ENCODE assay signal across 1 cellular context in the genomic region with DNA sequence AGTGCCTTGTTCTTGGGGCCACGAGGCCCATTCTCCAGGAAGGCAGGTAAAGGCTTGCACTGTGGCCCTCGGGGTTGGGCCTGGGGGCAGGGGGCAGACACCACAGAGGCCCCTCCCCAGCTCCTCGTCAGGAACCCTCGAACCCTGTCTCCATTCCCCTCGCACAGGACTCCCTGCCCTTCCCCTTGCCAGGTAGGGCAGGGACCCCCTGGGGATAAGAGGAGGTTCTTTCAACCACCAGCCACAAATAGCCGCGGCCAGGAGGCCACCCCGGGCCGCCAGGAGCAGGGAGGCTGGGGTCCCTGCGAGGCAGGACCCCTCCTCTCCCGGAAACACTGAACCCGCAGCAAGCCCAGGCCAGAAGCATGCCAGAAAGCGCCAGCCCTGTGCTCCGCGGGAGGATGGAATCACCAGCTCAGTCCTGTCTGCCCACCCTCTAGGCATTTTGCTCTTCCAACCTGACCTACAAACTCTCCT.
TF ChIP-seq lines count a peak whose summit lies in the region.

No MANE protein-coding gene starts in this region.

TF ChIP-seq in SK-N-SH, 30 proteins besides CTCF, POLR2A, EP300 and RAD21 (continued from another document):
- TF ChIP-seq, protein P1, sequence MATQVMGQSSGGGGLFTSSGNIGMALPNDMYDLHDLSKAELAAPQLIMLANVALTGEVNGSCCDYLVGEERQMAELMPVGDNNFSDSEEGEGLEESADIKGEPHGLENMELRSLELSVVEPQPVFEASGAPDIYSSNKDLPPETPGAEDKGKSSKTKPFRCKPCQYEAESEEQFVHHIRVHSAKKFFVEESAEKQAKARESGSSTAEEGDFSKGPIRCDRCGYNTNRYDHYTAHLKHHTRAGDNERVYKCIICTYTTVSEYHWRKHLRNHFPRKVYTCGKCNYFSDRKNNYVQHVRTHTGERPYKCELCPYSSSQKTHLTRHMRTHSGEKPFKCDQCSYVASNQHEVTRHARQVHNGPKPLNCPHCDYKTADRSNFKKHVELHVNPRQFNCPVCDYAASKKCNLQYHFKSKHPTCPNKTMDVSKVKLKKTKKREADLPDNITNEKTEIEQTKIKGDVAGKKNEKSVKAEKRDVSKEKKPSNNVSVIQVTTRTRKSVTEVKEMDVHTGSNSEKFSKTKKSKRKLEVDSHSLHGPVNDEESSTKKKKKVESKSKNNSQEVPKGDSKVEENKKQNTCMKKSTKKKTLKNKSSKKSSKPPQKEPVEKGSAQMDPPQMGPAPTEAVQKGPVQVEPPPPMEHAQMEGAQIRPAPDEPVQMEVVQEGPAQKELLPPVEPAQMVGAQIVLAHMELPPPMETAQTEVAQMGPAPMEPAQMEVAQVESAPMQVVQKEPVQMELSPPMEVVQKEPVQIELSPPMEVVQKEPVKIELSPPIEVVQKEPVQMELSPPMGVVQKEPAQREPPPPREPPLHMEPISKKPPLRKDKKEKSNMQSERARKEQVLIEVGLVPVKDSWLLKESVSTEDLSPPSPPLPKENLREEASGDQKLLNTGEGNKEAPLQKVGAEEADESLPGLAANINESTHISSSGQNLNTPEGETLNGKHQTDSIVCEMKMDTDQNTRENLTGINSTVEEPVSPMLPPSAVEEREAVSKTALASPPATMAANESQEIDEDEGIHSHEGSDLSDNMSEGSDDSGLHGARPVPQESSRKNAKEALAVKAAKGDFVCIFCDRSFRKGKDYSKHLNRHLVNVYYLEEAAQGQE (IDR thresholded peaks at IDR 0.05; ENCODE audit: low read depth, low read length), result no peak
- TF ChIP-seq, protein P2, sequence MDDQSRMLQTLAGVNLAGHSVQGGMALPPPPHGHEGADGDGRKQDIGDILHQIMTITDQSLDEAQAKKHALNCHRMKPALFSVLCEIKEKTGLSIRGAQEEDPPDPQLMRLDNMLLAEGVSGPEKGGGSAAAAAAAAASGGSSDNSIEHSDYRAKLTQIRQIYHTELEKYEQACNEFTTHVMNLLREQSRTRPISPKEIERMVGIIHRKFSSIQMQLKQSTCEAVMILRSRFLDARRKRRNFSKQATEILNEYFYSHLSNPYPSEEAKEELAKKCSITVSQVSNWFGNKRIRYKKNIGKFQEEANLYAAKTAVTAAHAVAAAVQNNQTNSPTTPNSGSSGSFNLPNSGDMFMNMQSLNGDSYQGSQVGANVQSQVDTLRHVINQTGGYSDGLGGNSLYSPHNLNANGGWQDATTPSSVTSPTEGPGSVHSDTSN (IDR thresholded peaks at IDR 0.05), result no peak
- TF ChIP-seq MEF2A (IDR thresholded peaks at IDR 0.05; ENCODE audit: borderline replicate concordance, low read depth), result no peak
- no peak for TF ChIP-seq FOSL2 (IDR thresholded peaks at IDR 0.05; ENCODE audit: borderline replicate concordance, low read depth)
- TF ChIP-seq SIN3A (IDR thresholded peaks at IDR 0.05; ENCODE audit: borderline replicate concordance, low read depth, low read length), result no peak
- TF ChIP-seq, protein P3, sequence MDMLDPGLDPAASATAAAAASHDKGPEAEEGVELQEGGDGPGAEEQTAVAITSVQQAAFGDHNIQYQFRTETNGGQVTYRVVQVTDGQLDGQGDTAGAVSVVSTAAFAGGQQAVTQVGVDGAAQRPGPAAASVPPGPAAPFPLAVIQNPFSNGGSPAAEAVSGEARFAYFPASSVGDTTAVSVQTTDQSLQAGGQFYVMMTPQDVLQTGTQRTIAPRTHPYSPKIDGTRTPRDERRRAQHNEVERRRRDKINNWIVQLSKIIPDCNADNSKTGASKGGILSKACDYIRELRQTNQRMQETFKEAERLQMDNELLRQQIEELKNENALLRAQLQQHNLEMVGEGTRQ (IDR thresholded peaks at IDR 0.05; ENCODE audit: borderline replicate concordance, low read depth, low read length), result no peak
- no peak for TF ChIP-seq FOXM1 (IDR thresholded peaks at IDR 0.05; ENCODE audit: low read depth)
- no peak for TF ChIP-seq GABPA (IDR thresholded peaks at IDR 0.05; ENCODE audit: low read depth)
- no peak for TF ChIP-seq POLR2AphosphoS5 (IDR thresholded peaks at IDR 0.05; ENCODE audit: low read depth, low read length)
- no peak for TF ChIP-seq MXI1 (IDR thresholded peaks at IDR 0.05; ENCODE audit: low read depth, low read length)
- TF ChIP-seq, protein P4, sequence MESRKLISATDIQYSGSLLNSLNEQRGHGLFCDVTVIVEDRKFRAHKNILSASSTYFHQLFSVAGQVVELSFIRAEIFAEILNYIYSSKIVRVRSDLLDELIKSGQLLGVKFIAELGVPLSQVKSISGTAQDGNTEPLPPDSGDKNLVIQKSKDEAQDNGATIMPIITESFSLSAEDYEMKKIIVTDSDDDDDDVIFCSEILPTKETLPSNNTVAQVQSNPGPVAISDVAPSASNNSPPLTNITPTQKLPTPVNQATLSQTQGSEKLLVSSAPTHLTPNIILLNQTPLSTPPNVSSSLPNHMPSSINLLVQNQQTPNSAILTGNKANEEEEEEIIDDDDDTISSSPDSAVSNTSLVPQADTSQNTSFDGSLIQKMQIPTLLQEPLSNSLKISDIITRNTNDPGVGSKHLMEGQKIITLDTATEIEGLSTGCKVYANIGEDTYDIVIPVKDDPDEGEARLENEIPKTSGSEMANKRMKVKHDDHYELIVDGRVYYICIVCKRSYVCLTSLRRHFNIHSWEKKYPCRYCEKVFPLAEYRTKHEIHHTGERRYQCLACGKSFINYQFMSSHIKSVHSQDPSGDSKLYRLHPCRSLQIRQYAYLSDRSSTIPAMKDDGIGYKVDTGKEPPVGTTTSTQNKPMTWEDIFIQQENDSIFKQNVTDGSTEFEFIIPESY (IDR thresholded peaks at IDR 0.05; ENCODE audit: borderline replicate concordance, low read depth), result no peak
- TF ChIP-seq ELF1 (IDR thresholded peaks at IDR 0.05), result no peak
- no peak for TF ChIP-seq RCOR1 (IDR thresholded peaks at IDR 0.05; ENCODE audit: low read length)
- TF ChIP-seq NFIC (IDR thresholded peaks at IDR 0.05; ENCODE audit: borderline replicate concordance), result no peak
- no peak for TF ChIP-seq RFX5 (IDR thresholded peaks at IDR 0.05; ENCODE audit: low read length)
- no peak for TF ChIP-seq SMC3 (IDR thresholded peaks at IDR 0.05; ENCODE audit: low read depth, low read length)
- TF ChIP-seq TAF1 (IDR thresholded peaks at IDR 0.05; ENCODE audit: borderline replicate concordance, low read depth, low read length), result no peak
- TF ChIP-seq, protein P5, sequence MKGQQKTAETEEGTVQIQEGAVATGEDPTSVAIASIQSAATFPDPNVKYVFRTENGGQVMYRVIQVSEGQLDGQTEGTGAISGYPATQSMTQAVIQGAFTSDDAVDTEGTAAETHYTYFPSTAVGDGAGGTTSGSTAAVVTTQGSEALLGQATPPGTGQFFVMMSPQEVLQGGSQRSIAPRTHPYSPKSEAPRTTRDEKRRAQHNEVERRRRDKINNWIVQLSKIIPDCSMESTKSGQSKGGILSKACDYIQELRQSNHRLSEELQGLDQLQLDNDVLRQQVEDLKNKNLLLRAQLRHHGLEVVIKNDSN (IDR thresholded peaks at IDR 0.05; ENCODE audit: borderline replicate concordance, low read depth), result no peak
- TF ChIP-seq, protein P6, sequence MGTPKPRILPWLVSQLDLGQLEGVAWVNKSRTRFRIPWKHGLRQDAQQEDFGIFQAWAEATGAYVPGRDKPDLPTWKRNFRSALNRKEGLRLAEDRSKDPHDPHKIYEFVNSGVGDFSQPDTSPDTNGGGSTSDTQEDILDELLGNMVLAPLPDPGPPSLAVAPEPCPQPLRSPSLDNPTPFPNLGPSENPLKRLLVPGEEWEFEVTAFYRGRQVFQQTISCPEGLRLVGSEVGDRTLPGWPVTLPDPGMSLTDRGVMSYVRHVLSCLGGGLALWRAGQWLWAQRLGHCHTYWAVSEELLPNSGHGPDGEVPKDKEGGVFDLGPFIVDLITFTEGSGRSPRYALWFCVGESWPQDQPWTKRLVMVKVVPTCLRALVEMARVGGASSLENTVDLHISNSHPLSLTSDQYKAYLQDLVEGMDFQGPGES (IDR thresholded peaks at IDR 0.05; ENCODE audit: low read depth, low read length), result no peak
